ENCODE assay signal across 23 cellular contexts in the genomic region with DNA sequence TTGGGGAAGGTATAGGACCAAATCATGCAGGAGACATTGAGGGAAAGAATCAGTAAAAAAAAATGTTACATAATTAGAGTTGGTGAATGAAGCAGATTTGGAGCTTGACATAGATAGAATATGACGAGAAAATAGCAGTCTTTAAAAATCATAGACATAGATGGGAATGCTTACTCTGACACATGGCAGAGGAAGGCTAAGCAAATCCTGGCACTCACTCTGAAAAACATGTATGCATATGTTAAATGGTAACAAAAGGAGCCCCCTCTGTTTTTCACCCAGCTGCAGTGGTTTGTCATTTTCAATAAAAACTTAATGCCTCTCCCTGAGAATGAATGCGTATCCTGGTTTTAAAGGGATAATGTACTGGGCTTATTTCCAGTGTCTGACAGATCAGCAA.
A peak's percentile ranks its signal among the peaks of the same experiment; 100 is the strongest.
DNase-seq lines count a peak whose midpoint lies in the region; ATAC-seq and TF ChIP-seq lines count a peak whose summit lies in the region.
"Had no signal": no experiment of that assay in that cellular context is flagged by ENCODE, and none has a peak within 500 bp of the region (broad histone marks: within the 10 kb centered on the region; RNA-seq: fewer than 3 reads in every experiment).

No MANE protein-coding gene starts in this region.

- TF ChIP-seq CTCF in smooth muscle cell (IDR thresholded peaks at IDR 0.05; ENCODE audit: borderline replicate concordance, insufficient read depth, poor library complexity, severe bottlenecking): no peak

- in situ Hi-C loops in HAP-1 (cut with MboI; ENCODE audit: low sequenced_read_pairs): no loop called here

- no peak overlapping the region for H3K9ac ChIP-seq in smooth muscle cell (ENCODE audit: low read depth)
- H3K9ac ChIP-seq: GM23248, SK-N-SH had no signal

- WGBS in smooth muscle cell (ENCODE audit: low lambda C conversion rate): 35% methylated on average over 2 of the region's 2 CpGs

- no peaks in the 10 kb centered on the region for H3K79me2 ChIP-seq in smooth muscle cell (ENCODE audit: low read depth)

- H3F3A ChIP-seq in smooth muscle cell (ENCODE audit: low read depth): no peaks in the 10 kb centered on the region

- H3K4me1 ChIP-seq in HAP-1 (peaks cover 8% of the 10 kb centered on the region), smooth muscle cell (ENCODE audit: low read depth) (no peaks in the 10 kb centered on the region)
- H3K4me1 ChIP-seq: BE2C had no signal

- H3K36me3 Mint-ChIP-seq in activated naive CD4-positive, alpha-beta T cell treated with anti-CD3 and anti-CD28 coated beads, Interleukin-2, amount 50 U/mL, for 72 hours: no peaks in the 10 kb centered on the region

- H3K36me3 ChIP-seq in HAP-1 (replicated peaks) (no peaks in the 10 kb centered on the region), smooth muscle cell (ENCODE audit: low read depth) (no peaks in the 10 kb centered on the region)
- H3K36me3 ChIP-seq: BE2C, MG63 had no signal

- no peaks in the 10 kb centered on the region for H4K20me1 ChIP-seq in smooth muscle cell (ENCODE audit: low read depth)

- no peak overlapping the region for H3K4me3 ChIP-seq in HAP-1
- no peak overlapping the region for H3K4me3 ChIP-seq in smooth muscle cell
- H3K4me3 ChIP-seq: GM23248, MG63 had no signal

- H3K27ac Mint-ChIP-seq in activated naive CD4-positive, alpha-beta T cell treated with anti-CD3 and anti-CD28 coated beads, Interleukin-2, amount 50 U/mL, for 72 hours: no peak overlapping the region
- H3K27ac Mint-ChIP-seq: H9, HFFc6, T-helper 17 cell had no signal

- no peak overlapping the region for H3K27ac ChIP-seq in smooth muscle cell (ENCODE audit: low read depth)
- H3K27ac ChIP-seq: GM23248 had no signal

- H3K4me2 ChIP-seq in smooth muscle cell: peak overlapping the region; percentile 9
- H3K4me2 ChIP-seq: SK-N-SH had no signal

- DNase-seq in NCI-H1694 treated with DMSO at 0.1 percent for 48 hours (lab: John Stamatoyannopoulos, UW) (peak; percentile 25), NCI-H1694 (lab: John Stamatoyannopoulos, UW) (no peak), HAP-1 (ENCODE audit: low spot score in 2 of 2) (peak; percentile 11 to 52), NCI-H69 (lab: John Stamatoyannopoulos, UW) (peak; percentile 95), smooth muscle cell (lab: John Stamatoyannopoulos, UW; ENCODE audit: unreplicated experiment) (no peak), SW 1271 (lab: John Stamatoyannopoulos, UW) (no peak)
- no peak for DNase-seq in activated naive CD4-positive, alpha-beta T cell treated with anti-CD3 and anti-CD28 coated beads, Interleukin-2, amount 50 U/mL, for 72 hours (ENCODE audit: low spot score in 2 of 2)
- DNase-seq: 8988T, ACHN, BE2C, DMS53, GM23248, H9, HFFc6, KBM-7, MG63, NCI-H1436, NCI-H2029, NCI-H446 treated with DMSO at 0.1 percent for 48 hours, NCI-H526, SIG-M5, SK-N-SH, T-helper 17 cell had no signal

- H3K9me3 ChIP-seq in HAP-1 (no peaks in the 10 kb centered on the region), smooth muscle cell (replicated peaks; ENCODE audit: low read depth) (no peaks in the 10 kb centered on the region)
- H3K9me3 ChIP-seq: BE2C, MG63, SK-N-SH had no signal

- no peak overlapping the region for H2AFZ ChIP-seq in smooth muscle cell (ENCODE audit: low read depth)
- H2AFZ ChIP-seq: GM23248 had no signal

- H3K27me3 ChIP-seq in HAP-1 (ENCODE audit: low read depth) (no peaks in the 10 kb centered on the region), smooth muscle cell (ENCODE audit: low read depth) (no peaks in the 10 kb centered on the region)
- H3K27me3 ChIP-seq: BE2C, MG63 had no signal

- H3K9me3 Mint-ChIP-seq in activated naive CD4-positive, alpha-beta T cell treated with anti-CD3 and anti-CD28 coated beads, Interleukin-2, amount 50 U/mL, for 72 hours: peaks cover 5 to 9% of the 10 kb centered on the region in 2 donors
- H3K9me3 Mint-ChIP-seq: H9 had no signal

- ATAC-seq in activated naive CD4-positive, alpha-beta T cell treated with anti-CD3 and anti-CD28 coated beads, Interleukin-2, amount 50 U/mL, for 72 hours: no peak
- ATAC-seq: T-helper 17 cell had no signal

Comparison
In these comparisons a context has a peak if more than half of its experiments do, and no peak if none do; other contexts are left out.
1. DNase-seq: peak in NCI-H1694 treated with DMSO at 0.1 percent for 48 hours (single experiment), HAP-1 (2 of 2) and NCI-H69 (single experiment); none in NCI-H1694 (single experiment), smooth muscle cell (single experiment), activated naive CD4-positive, alpha-beta T cell treated with anti-CD3 and anti-CD28 coated beads, Interleukin-2, amount 50 U/mL, for 72 hours (0 of 2) and SW 1271 (0 of 2).